ENCODE assay signal across 24 cellular contexts in genomic region chr10:132812544-132812943, GRCh38. TPM values are rescaled to one million over a fixed set of nuclear protein-coding genes. Genes with fewer than 3 reads are reported as not detected.
A peak's percentile ranks its signal among the peaks of the same experiment; 100 is the strongest.
DNase-seq lines count a peak whose midpoint lies in the region; ATAC-seq and TF ChIP-seq lines count a peak whose summit lies in the region.
"Had no signal": no experiment of that assay in that cellular context is flagged by ENCODE, and none has a peak within 500 bp of the region (broad histone marks: within the 10 kb centered on the region; RNA-seq: fewer than 3 reads in every experiment).

No MANE protein-coding gene starts in this region.

- no peaks in the 10 kb centered on the region for H3K79me2 ChIP-seq in GM23338 (replicated peaks; ENCODE audit: insufficient read depth)

- H3K27me3 ChIP-seq in sigmoid colon = peaks cover 0 to 32% (median 22%) of the 10 kb centered on the region in 3 donors
- no peaks in the 10 kb centered on the region for H3K27me3 ChIP-seq in aorta (ENCODE audit: control insufficient read depth in 1 of 2, insufficient read depth in 2 of 2, low read length in 1 of 2)
- H3K27me3 ChIP-seq in GM23338 (ENCODE audit: insufficient read depth) = no peaks in the 10 kb centered on the region
- H3K27me3 ChIP-seq: BLaER1 treated with 17β-estradiol and CSF1 and Interleukin-3, amounts not matched to agents 10 nM and 100 nM had no signal

- no peak for TF ChIP-seq EP300 in sigmoid colon (IDR thresholded peaks at IDR 0.05)

- intact Hi-C loops in cardiac septum (cut with DNase I) = no loop called here
- intact Hi-C loops in left ventricle myocardium superior (cut with micrococcal nuclease) = no loop called here
- intact Hi-C loops in sigmoid colon (cut with DNase I) = no loop called here
- intact Hi-C loops in aorta (cut with DNase I) = no loop called here

- H3K9me2 ChIP-seq in GM23338 (ENCODE audit: insufficient read depth) = no peaks in the 10 kb centered on the region

- DNase-seq in cardiac septum (ENCODE audit: low spot score) (peak; percentile 58), left ventricle myocardium superior (no peak), chondrocyte (ENCODE audit: low spot score) (peak; percentile 62), sigmoid colon (peak; percentile 61), aorta (peak; percentile 18 to 52), GM23338 (ENCODE audit: low spot score) (no peak)
- DNase-seq: 8988T; ACHN; AML-193; BE2C; CD8-positive, alpha-beta memory T cell; DMS 273 treated with DMSO at 0.1 percent for 48 hours; DMS79; EL; GDM1; H7; HCEC 1CT had no signal

- no peaks in the 10 kb centered on the region for H3K9me3 Mint-ChIP-seq in chondrocyte (ENCODE audit: low read depth)
- H3K9me3 Mint-ChIP-seq in GM23338 = no peaks in the 10 kb centered on the region; the same call in 2 of the 3 replicates
- H3K9me3 Mint-ChIP-seq: CD4-positive, alpha-beta T cell; CD8-positive, alpha-beta memory T cell had no signal

- no peak overlapping the region for H3K4me2 ChIP-seq in GM23338
- H3K4me2 ChIP-seq: A549; BLaER1 treated with 17β-estradiol and CSF1 and Interleukin-3, amounts not matched to agents 10 nM and 100 nM had no signal

- no peak overlapping the region for H3K4me3 Mint-ChIP-seq in chondrocyte (ENCODE audit: unreplicated experiment)
- no peak overlapping the region for H3K4me3 Mint-ChIP-seq in GM23338
- H3K4me3 Mint-ChIP-seq: CD14-positive monocyte; CD4-positive, alpha-beta T cell; CD8-positive, alpha-beta memory T cell had no signal

- TF ChIP-seq POLR2A in sigmoid colon (IDR thresholded peaks at IDR 0.05) = no peak

- no peak overlapping the region for H2AFZ ChIP-seq in GM23338

- H3K4me3 ChIP-seq in sigmoid colon (no peak overlapping the region), aorta (ENCODE audit: low read length in 2 of 2) (no peak overlapping the region), GM23338 (no peak overlapping the region)
- H3K4me3 ChIP-seq: A549; BLaER1 treated with 17β-estradiol and CSF1 and Interleukin-3, amounts not matched to agents 10 nM and 100 nM; GM12878 had no signal

- no peaks in the 10 kb centered on the region for H3F3A ChIP-seq in GM23338 (replicated peaks; ENCODE audit: low read depth)

- H3K4me1 ChIP-seq in sigmoid colon (no peaks in the 10 kb centered on the region), aorta (ENCODE audit: control insufficient read depth in 1 of 2, insufficient read depth in 2 of 2, low read length in 2 of 2) (no peaks in the 10 kb centered on the region), GM23338 (ENCODE audit: insufficient read depth) (no peaks in the 10 kb centered on the region)
- H3K4me1 ChIP-seq: A549, BE2C had no signal

- WGBS in sigmoid colon, 2 donors = 72 to 81% methylated on average over 9 of the region's 9 CpGs
- 74 to 84% methylated on average over 7 to 9 of the region's 9 CpGs for WGBS in aorta, 2 donors

- H3K27ac ChIP-seq in sigmoid colon = no peak overlapping the region
- H3K27ac ChIP-seq in aorta (ENCODE audit: low read depth in 1 of 2, low read length in 2 of 2) = no peak overlapping the region
- H3K27ac ChIP-seq in GM23338 (ENCODE audit: low read depth) = no peak overlapping the region
- H3K27ac ChIP-seq: A549; BLaER1 treated with 17β-estradiol and CSF1 and Interleukin-3, amounts not matched to agents 10 nM and 100 nM had no signal

- no peaks in the 10 kb centered on the region for H3K36me3 Mint-ChIP-seq in chondrocyte (ENCODE audit: low read depth)
- H3K36me3 Mint-ChIP-seq in GM23338 (ENCODE audit: low read depth) = no peaks in the 10 kb centered on the region
- H3K36me3 Mint-ChIP-seq: CD14-positive monocyte; CD8-positive, alpha-beta memory T cell had no signal

- H3K4me1 Mint-ChIP-seq in chondrocyte (ENCODE audit: low read depth) (no peaks in the 10 kb centered on the region), GM23338 (0 out of 3 replicates have a peak, but pooled peaks cover 3% of the 10 kb centered on the region)
- H3K4me1 Mint-ChIP-seq: CD14-positive monocyte; CD8-positive, alpha-beta memory T cell had no signal

- H3K27ac Mint-ChIP-seq in chondrocyte (ENCODE audit: unreplicated experiment) (no peak overlapping the region), GM23338 (no peak overlapping the region)
- H3K27ac Mint-ChIP-seq: CD14-positive monocyte; CD4-positive, alpha-beta T cell; CD8-positive, alpha-beta memory T cell had no signal

- peaks cover 39% of the 10 kb centered on the region for H3K27me3 Mint-ChIP-seq in chondrocyte (ENCODE audit: low read depth)
- peaks cover 10% of the 10 kb centered on the region for H3K27me3 Mint-ChIP-seq in GM23338 (ENCODE audit: insufficient read depth, low read depth, poor library complexity)

- H3K36me3 ChIP-seq in sigmoid colon (no peaks in the 10 kb centered on the region), aorta (ENCODE audit: control insufficient read depth in 1 of 2, insufficient read depth in 2 of 2, low read length in 1 of 2) (no peaks in the 10 kb centered on the region), GM23338 (ENCODE audit: insufficient read depth) (no peaks in the 10 kb centered on the region)
- H3K36me3 ChIP-seq: BE2C; BLaER1 treated with 17β-estradiol and CSF1 and Interleukin-3, amounts not matched to agents 10 nM and 100 nM had no signal

- H3K9me3 ChIP-seq in sigmoid colon = no peaks in the 10 kb centered on the region
- H3K9me3 ChIP-seq in aorta (ENCODE audit: control insufficient read depth, low read length) = no peaks in the 10 kb centered on the region
- H3K9me3 ChIP-seq: A549, BE2C had no signal

- no peak for TF ChIP-seq CTCF in chondrocyte (IDR thresholded peaks at IDR 0.05)
- no peak for TF ChIP-seq CTCF in sigmoid colon (IDR thresholded peaks at IDR 0.05)
- TF ChIP-seq CTCF in GM23338 (conservative IDR thresholded peaks at IDR 0.05; ENCODE audit: low read depth in 2 of 2) = no peak

- H4K20me1 ChIP-seq in GM23338 (replicated peaks; ENCODE audit: insufficient read depth) = no peaks in the 10 kb centered on the region

- ATAC-seq in left ventricle myocardium superior (no peak), aorta (ENCODE audit: low FRiP score) (no peak), GM18858 (IDR thresholded peaks at IDR 0.05; ENCODE audit: unreplicated experiment) (no peak), GM23338 (no peak)
- ATAC-seq: GM12878 had no signal

TF ChIP-seq in GM23338, 12 proteins besides CTCF, POLR2A, EP300 and RAD21:
- no peak for TF ChIP-seq JUNB (IDR thresholded peaks at IDR 0.05; ENCODE audit: unreplicated experiment)
- no peak for TF ChIP-seq POLR2AphosphoS5 (IDR thresholded peaks at IDR 0.05; ENCODE audit: low read depth)
- no peak for TF ChIP-seq CREB1 (CRISPR knock-in tag; IDR thresholded peaks at IDR 0.05; ENCODE audit: low read depth)
- no peak for TF ChIP-seq ZNF331 (CRISPR knock-in tag; IDR thresholded peaks at IDR 0.05; ENCODE audit: low read depth)
- TF ChIP-seq ZNF114 (CRISPR knock-in tag; IDR thresholded peaks at IDR 0.05) = no peak
- TF ChIP-seq EZH2phosphoT487 (IDR thresholded peaks at IDR 0.05; ENCODE audit: unreplicated experiment) = no peak

RNA-seq across cellular contexts. Expression of gene NKX6-2, which starts 26.6 kb away (rescaled TPM):
- total RNA-seq in cardiac septum (not detected), left ventricle myocardium superior (not detected), chondrocyte (not detected in 3 replicates), sigmoid colon (not detected), aorta (not detected)
- polyA plus RNA-seq in sigmoid colon (under 1 TPM in 2 of 3 donors, not detected in 1; 0.01 to 0.60 TPM), aorta (not detected), GM23338 (2016; fragmentation: Nextera tagmentation; extraction: Ambion mirVana) (9.3 and 10.9 TPM in 2 replicates)
- total RNA-seq in GM23338 (2014; rRNA removed; shearing (Covaris generic)) = 0.24 TPM in 1 of 2 replicates, not detected in the other
- total RNA-seq: CD4-positive, alpha-beta T cell; CD8-positive, alpha-beta memory T cell; GM12878; H1 had no signal
- polyA plus RNA-seq: A549; CD14-positive monocyte; CD8-positive, alpha-beta memory T cell had no signal

Comparison
In these comparisons a context has a peak if more than half of its experiments do, and no peak if none do; other contexts are left out.
1. DNase-seq: peak in cardiac septum (single experiment), chondrocyte (single experiment), sigmoid colon (single experiment) and aorta (2 of 2); none in left ventricle myocardium superior (single experiment) and GM23338 (single experiment).